ENCODE assay signal across 28 cellular contexts in genomic region chr5:179854356-179854755, GRCh38.
"Had no signal": no experiment of that assay in that cellular context is flagged by ENCODE, and none has a peak within 500 bp of the region (broad histone marks: within the 10 kb centered on the region; RNA-seq: fewer than 3 reads in every experiment).

No MANE protein-coding gene starts in this region.

- H3K9me3 ChIP-seq: esophagus muscularis mucosa, gastrocnemius medialis had no signal

- H3K27me3 ChIP-seq: brain microvascular endothelial cell, esophagus muscularis mucosa, foreskin keratinocyte, gastrocnemius medialis had no signal

- DNase-seq: activated CD4-positive, alpha-beta T cell treated with anti-CD3 and anti-CD28 coated beads for 48 hours; activated CD4-positive, alpha-beta T cell treated with anti-CD3 and anti-CD28 coated beads, Interleukin-2, amount 50 U/mL, for 1 hour; activated CD4-positive, alpha-beta T cell treated with anti-CD3 and anti-CD28 coated beads, Interleukin-2, amount 50 U/mL, for 48 hours; activated CD8-positive, alpha-beta memory T cell treated with anti-CD3 and anti-CD28 coated beads for 24 hours; activated CD8-positive, alpha-beta T cell treated with anti-CD3 and anti-CD28 coated beads for 36 hours; activated effector memory CD4-positive, alpha-beta T cell treated with Interleukin-2 at 50 U/mL for 16 hours; activated gamma-delta T cell treated with Interleukin-2 at 50 U/mL for 16 hours; activated naive CD4-positive, alpha-beta T cell treated with anti-CD3 and anti-CD28 coated beads, Interleukin-2, amount 50 U/mL, for 16 hours; activated naive CD4-positive, alpha-beta T cell treated with Interleukin-2 at 50 U/mL for 16 hours; activated T-cell treated with anti-CD3 and anti-CD28 coated beads, Interleukin-2, amount 50 U/mL, for 4 hours; amniotic stem cell; anterior cingulate cortex; brain microvascular endothelial cell; effector CD4-positive, alpha-beta T cell; effector memory CD8-positive, alpha-beta T cell; erythroblast; foreskin keratinocyte; gastrocnemius medialis; glutamatergic neuron; T-helper 2 cell had no signal

- H3K9me3 Mint-ChIP-seq: activated CD8-positive, alpha-beta T cell treated with anti-CD3 and anti-CD28 coated beads for 36 hours; activated T-cell treated with anti-CD3 and anti-CD28 coated beads, Interleukin-2, amount 50 U/mL, for 4 hours; activated T-helper 17 cell treated with anti-CD3 and anti-CD28 coated beads, Interleukin-2, amount 50 U/mL, for 72 hours; central memory CD8-positive, alpha-beta T cell; dendritic cell treated with granulocyte-macrophage colony-stimulating factor and Interleukin-4, amounts not matched to agents 40 ng/mL and 50 ng/mL, for 4 days; effector memory CD8-positive, alpha-beta T cell; WTC11 had no signal

- H3K27ac Mint-ChIP-seq: activated CD8-positive, alpha-beta T cell treated with anti-CD3 and anti-CD28 coated beads for 36 hours; activated naive CD8-positive, alpha-beta T cell; activated T-helper 17 cell treated with anti-CD3 and anti-CD28 coated beads, Interleukin-2, amount 50 U/mL, for 72 hours; dendritic cell treated with granulocyte-macrophage colony-stimulating factor and Interleukin-4, amounts not matched to agents 40 ng/mL and 50 ng/mL, for 4 days; effector memory CD8-positive, alpha-beta T cell; WTC11 had no signal

- H3K27ac ChIP-seq: brain microvascular endothelial cell, esophagus muscularis mucosa, foreskin keratinocyte, gastrocnemius medialis had no signal

- H3K27me3 Mint-ChIP-seq: activated CD8-positive, alpha-beta T cell treated with anti-CD3 and anti-CD28 coated beads for 36 hours; activated naive CD8-positive, alpha-beta T cell; activated T-helper 17 cell treated with anti-CD3 and anti-CD28 coated beads, Interleukin-2, amount 50 U/mL, for 72 hours; central memory CD8-positive, alpha-beta T cell; dendritic cell treated with granulocyte-macrophage colony-stimulating factor and Interleukin-4, amounts not matched to agents 40 ng/mL and 50 ng/mL, for 4 days; effector memory CD8-positive, alpha-beta T cell had no signal

- H3K4me3 Mint-ChIP-seq: activated CD8-positive, alpha-beta T cell treated with anti-CD3 and anti-CD28 coated beads for 36 hours; activated naive CD8-positive, alpha-beta T cell; activated T-cell treated with anti-CD3 and anti-CD28 coated beads, Interleukin-2, amount 50 U/mL, for 4 hours; activated T-helper 17 cell treated with anti-CD3 and anti-CD28 coated beads, Interleukin-2, amount 50 U/mL, for 72 hours; central memory CD8-positive, alpha-beta T cell; dendritic cell treated with granulocyte-macrophage colony-stimulating factor and Interleukin-4, amounts not matched to agents 40 ng/mL and 50 ng/mL, for 4 days; effector memory CD8-positive, alpha-beta T cell; WTC11 had no signal

- ATAC-seq: activated CD4-positive, CD25-positive, alpha-beta regulatory T cell treated with anti-CD3 and anti-CD28 coated beads, Interleukin-2, amount 50 U/mL, for 24 hours; activated CD8-positive, alpha-beta T cell treated with anti-CD3 and anti-CD28 coated beads for 36 hours; activated T-cell treated with anti-CD3 and anti-CD28 coated beads, Interleukin-2, amount 50 U/mL, for 4 hours; activated T-helper 17 cell treated with anti-CD3 and anti-CD28 coated beads, Interleukin-2, amount 50 U/mL, for 72 hours; effector memory CD8-positive, alpha-beta T cell; foreskin keratinocyte; gastrocnemius medialis; WTC11 had no signal

- H3K4me1 ChIP-seq: foreskin keratinocyte had no signal

- H3K4me3 ChIP-seq: coronary artery, esophagus muscularis mucosa, gastrocnemius medialis had no signal
